In genomic region chr14:91342243-91342760, GRCh38 we compare ENCODE assay signal across 1 cellular context.
TF ChIP-seq lines count a peak whose summit lies in the region.

No MANE protein-coding gene starts in this region.

TF ChIP-seq in K562, 482 proteins besides CTCF, POLR2A, EP300 and RAD21 (continued from another document):
- TF ChIP-seq ZNF318 (IDR thresholded peaks at IDR 0.05; ENCODE audit: borderline replicate concordance in 1 of 2, low read depth in 1 of 2), result no peak
- TF ChIP-seq JUN (IDR thresholded peaks at IDR 0.05; ENCODE audit: borderline replicate concordance, low read depth, low read length), result no peak
- no peak for TF ChIP-seq JUN (CRISPR knock-in tag; IDR thresholded peaks at IDR 0.05; ENCODE audit: borderline replicate concordance)
- no peak for TF ChIP-seq HMG20B (CRISPR knock-in tag; IDR thresholded peaks at IDR 0.05)
- no peak for TF ChIP-seq ESRRA (IDR thresholded peaks at IDR 0.05; ENCODE audit: borderline replicate concordance, low read depth)
- no peak for TF ChIP-seq HINFP (tag; conservative IDR thresholded peaks at IDR 0.05; ENCODE audit: low read depth)
- no peak for TF ChIP-seq TBL1XR1 (IDR thresholded peaks at IDR 0.05; ENCODE audit: low read length in 2 of 2)
- no peak for TF ChIP-seq ZBTB34 (CRISPR knock-in tag; IDR thresholded peaks at IDR 0.05)
- no peak for TF ChIP-seq HDGF (IDR thresholded peaks at IDR 0.05)
- no peak for TF ChIP-seq SMARCA4 (IDR thresholded peaks at IDR 0.05)
- no peak for TF ChIP-seq SREBF2 (CRISPR knock-in tag; IDR thresholded peaks at IDR 0.05)
